9 cellular contexts compared by ENCODE assay signal in genomic region chr16:8957509-8958157, GRCh38. TPM values are rescaled to one million over a fixed set of nuclear protein-coding genes. Genes with fewer than 3 reads are reported as not detected.
DNase-seq lines count a peak whose midpoint lies in the region; ATAC-seq and TF ChIP-seq lines count a peak whose summit lies in the region.
"Had no signal": no experiment of that assay in that cellular context is flagged by ENCODE, and none has a peak within 500 bp of the region (broad histone marks: within the 10 kb centered on the region; RNA-seq: fewer than 3 reads in every experiment).

No MANE protein-coding gene starts in this region.

- H3K4me2 ChIP-seq in BLaER1 treated with 17β-estradiol and CSF1 and Interleukin-3, amounts not matched to agents 10 nM and 100 nM, result peak overlapping the region; percentile 91 to 100 (median 95)

- no peak for ATAC-seq in naive thymus-derived CD4-positive, alpha-beta T cell
- ATAC-seq in GM18868 (IDR thresholded peaks at IDR 0.05; ENCODE audit: unreplicated experiment) (no peak), HG02884 (IDR thresholded peaks at IDR 0.05; ENCODE audit: unreplicated experiment) (no peak)

- POLR2A ChIA-PET in naive thymus-derived CD4-positive, alpha-beta T cell (lab: Charles Lee), result interaction anchor here (0.6 to 1.2 kb wide), 2 partner anchors 10 to 13 kb away, joined by 3 to 4 read pairs; no protein-coding TSS in a partner anchor

- H3K4me1 ChIP-seq in BLaER1 treated with 17β-estradiol and CSF1 and Interleukin-3, amounts not matched to agents 10 nM and 100 nM, result peaks cover 85 to 92% (median 89%) of the 10 kb centered on the region in 10 experiments
- H3K4me1 ChIP-seq in adipocyte (ENCODE audit: control insufficient read depth, insufficient read depth, low read length), result peaks cover 74% of the 10 kb centered on the region
- peaks cover 74 to 83% of the 10 kb centered on the region in 2 donors for H3K4me1 ChIP-seq in naive thymus-derived CD4-positive, alpha-beta T cell (ENCODE audit: control insufficient read depth in 2 of 2, insufficient read depth in 2 of 2, low read length in 2 of 2)

- intact Hi-C loops in naive thymus-derived CD4-positive, alpha-beta T cell (cut with micrococcal nuclease), result loop anchor here in 1 of 2 donors (2.0 kb wide), 1 partner anchor 89 kb away; the partner anchor contains the start of gene CARHSP1

- H3K4me1 Mint-ChIP-seq in naive thymus-derived CD4-positive, alpha-beta T cell, result peaks cover 71 to 92% (median 84%) of the 10 kb centered on the region in 7 donors

- H3K27ac ChIP-seq in BLaER1 treated with 17β-estradiol and CSF1 and Interleukin-3, amounts not matched to agents 10 nM and 100 nM, result peak overlapping the region in 10 of 11 experiments; percentile 10 to 66 (median 44); a peak in 12 of 22 replicates
- no peak overlapping the region for H3K27ac ChIP-seq in naive thymus-derived CD4-positive, alpha-beta T cell (ENCODE audit: low read depth, low read length)

- peak overlapping the region in 6 of 9 donors; percentile 70 to 94 (median 83) for H3K27ac Mint-ChIP-seq in naive thymus-derived CD4-positive, alpha-beta T cell

- peak overlapping the region in 8 of 11 experiments; percentile 8 to 97 (median 48); a peak in 11 of 22 replicates for H3K9ac ChIP-seq in BLaER1 treated with 17β-estradiol and CSF1 and Interleukin-3, amounts not matched to agents 10 nM and 100 nM
- peak overlapping the region; percentile 31 for H3K9ac ChIP-seq in adipocyte (ENCODE audit: low read length)

- peaks cover 96 to 99% (median 97%) of the 10 kb centered on the region in 11 experiments for H4K20me1 ChIP-seq in BLaER1 treated with 17β-estradiol and CSF1 and Interleukin-3, amounts not matched to agents 10 nM and 100 nM

- peaks cover 0 to 2% (median 0%) of the 10 kb centered on the region in 11 donors for H3K9me3 Mint-ChIP-seq in naive thymus-derived CD4-positive, alpha-beta T cell

- peaks cover 0 to 9% (median 0%) of the 10 kb centered on the region in 11 experiments; a peak in 4 of 22 replicates for H3K36me3 ChIP-seq in BLaER1 treated with 17β-estradiol and CSF1 and Interleukin-3, amounts not matched to agents 10 nM and 100 nM
- no peaks in the 10 kb centered on the region for H3K36me3 ChIP-seq in adipocyte (ENCODE audit: control insufficient read depth, insufficient read depth, low read length, severe bottlenecking)
- H3K36me3 ChIP-seq in naive thymus-derived CD4-positive, alpha-beta T cell (ENCODE audit: control insufficient read depth in 2 of 3, insufficient read depth in 3 of 3, low read length in 3 of 3), result no peaks in the 10 kb centered on the region

- no peaks in the 10 kb centered on the region for H3K27me3 Mint-ChIP-seq in naive thymus-derived CD4-positive, alpha-beta T cell

- H3K36me3 Mint-ChIP-seq in naive thymus-derived CD4-positive, alpha-beta T cell, result peaks cover 0 to 11% (median 0%) of the 10 kb centered on the region in 5 donors

- H3K27me3 ChIP-seq in BLaER1 treated with 17β-estradiol and CSF1 and Interleukin-3, amounts not matched to agents 10 nM and 100 nM, result no peaks in the 10 kb centered on the region
- H3K27me3 ChIP-seq in adipocyte (replicated peaks; ENCODE audit: control insufficient read depth, insufficient read depth, low read length), result no peaks in the 10 kb centered on the region
- H3K27me3 ChIP-seq in naive thymus-derived CD4-positive, alpha-beta T cell (ENCODE audit: control insufficient read depth in 2 of 2, insufficient read depth in 2 of 2, low read length in 2 of 2), result no peaks in the 10 kb centered on the region

- H3K4me3 ChIP-seq in BLaER1 treated with 17β-estradiol and CSF1 and Interleukin-3, amounts not matched to agents 10 nM and 100 nM, result peak overlapping the region in 5 of 10 experiments; percentile 14 to 41 (median 35); a peak in 4 of 20 replicates
- H3K4me3 ChIP-seq in HFF-Myc (replicated peaks; ENCODE audit: low read depth, low read length), result peak overlapping the region; percentile 23
- H3K4me3 ChIP-seq in adipocyte (ENCODE audit: low read length), result peak overlapping the region; percentile 30
- peak overlapping the region; percentile 46 for H3K4me3 ChIP-seq in naive thymus-derived CD4-positive, alpha-beta T cell (ENCODE audit: low read length)

- CTCF ChIA-PET in naive thymus-derived CD4-positive, alpha-beta T cell (lab: Charles Lee), result no interaction called here

- no peak for TF ChIP-seq CTCF in HFF-Myc (IDR thresholded peaks at IDR 0.05; ENCODE audit: low read depth, low read length, missing control alignments)

- DNase-seq in HFF-Myc (ENCODE audit: extremely low read depth, low read depth), result no peak
- no peak for DNase-seq in adipocyte (ENCODE audit: low read depth)
- no peak for DNase-seq in naive thymus-derived CD4-positive, alpha-beta T cell
- DNase-seq in T1000 (lab: John Stamatoyannopoulos, UW), result no peak
- no peak for DNase-seq in AG08395 (ENCODE audit: low spot score)
- DNase-seq: DMS 273 treated with DMSO at 0.1 percent for 48 hours had no signal

- H3K4me3 Mint-ChIP-seq in naive thymus-derived CD4-positive, alpha-beta T cell, result peak overlapping the region; percentile 74 to 98 (median 93)

- H3K9me3 ChIP-seq in BLaER1 treated with 17β-estradiol and CSF1 and Interleukin-3, amounts not matched to agents 10 nM and 100 nM (replicated peaks in 1 of 11), result no peaks in the 10 kb centered on the region
- H3K9me3 ChIP-seq in adipocyte (ENCODE audit: control insufficient read depth, low read length), result no peaks in the 10 kb centered on the region
- H3K9me3 ChIP-seq in naive thymus-derived CD4-positive, alpha-beta T cell (ENCODE audit: control insufficient read depth in 2 of 3, low read length in 3 of 3), result no peaks in the 10 kb centered on the region

RNA-seq across cellular contexts. Expression of gene USP7, which starts 6.1 kb away (rescaled TPM):
- total RNA-seq in naive thymus-derived CD4-positive, alpha-beta T cell, result 100 to 1,000 TPM; 175 to 261 (median 178) TPM
- polyA plus RNA-seq in naive thymus-derived CD4-positive, alpha-beta T cell, result 1 to 10 TPM; 8.9 to 9.0 TPM
